Comparison of ENCODE assay signal across 7 cellular contexts in the genomic region with DNA sequence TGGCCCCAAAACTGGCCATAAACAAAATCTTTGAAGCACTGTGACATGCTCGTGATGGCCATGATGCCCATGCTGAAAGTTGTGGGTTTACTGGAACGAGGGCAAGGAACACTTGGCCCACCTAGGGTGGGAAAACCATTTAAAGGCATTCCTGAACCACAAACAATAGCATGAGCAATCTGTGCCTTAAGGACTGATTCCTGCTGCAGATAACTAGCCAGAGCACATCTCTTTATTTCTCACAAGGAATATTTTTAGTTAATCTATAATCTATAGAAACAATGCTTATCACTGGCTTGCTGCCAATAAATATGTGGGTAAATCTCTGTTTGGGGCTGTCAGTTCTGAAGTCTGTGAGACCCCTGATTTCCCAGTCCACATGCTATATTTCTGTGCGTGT. TPM values are rescaled to one million over a fixed set of nuclear protein-coding genes. Genes with fewer than 3 reads are reported as not detected.
"Had no signal": no experiment of that assay in that cellular context is flagged by ENCODE, and none has a peak within 500 bp of the region (broad histone marks: within the 10 kb centered on the region; RNA-seq: fewer than 3 reads in every experiment).

No MANE protein-coding gene starts in this region.

- H3K4me1 ChIP-seq: HAP-1 had no signal

- ATAC-seq: HCT116 had no signal

- H3K36me3 ChIP-seq: HAP-1 had no signal

- H3K4me1 Mint-ChIP-seq: IgD-negative memory B cell had no signal

- H3K4me3 Mint-ChIP-seq: IgD-negative memory B cell had no signal

- H3K4me3 ChIP-seq: HAP-1 had no signal

- H3K27me3 Mint-ChIP-seq: IgD-negative memory B cell had no signal

- DNase-seq: GOT3, H7, KG1 had no signal

- H3K27ac Mint-ChIP-seq: IgD-negative memory B cell had no signal

RNA-seq across cellular contexts. Expression of a gene that starts 10.3 kb away (rescaled TPM):
- total RNA-seq: H7, HT-29 had no signal
